15 cellular contexts compared by ENCODE assay signal in genomic region chr4:6719611-6720179, GRCh38. TPM values are rescaled to one million over a fixed set of nuclear protein-coding genes. Genes with fewer than 3 reads are reported as not detected.
DNase-seq lines count a peak whose midpoint lies in the region; ATAC-seq and TF ChIP-seq lines count a peak whose summit lies in the region.
"Had no signal": no experiment of that assay in that cellular context is flagged by ENCODE, and none has a peak within 500 bp of the region (broad histone marks: within the 10 kb centered on the region; RNA-seq: fewer than 3 reads in every experiment).

No MANE protein-coding gene starts in this region.

- no peaks in the 10 kb centered on the region for H3K9me3 ChIP-seq in CD8-positive, alpha-beta T cell (ENCODE audit: low read length)
- H3K9me3 ChIP-seq in IMR-90 (ENCODE audit: control insufficient read depth, insufficient read depth, low read length) (no peaks in the 10 kb centered on the region), psoas muscle (no peaks in the 10 kb centered on the region)
- H3K9me3 ChIP-seq: spleen, upper lobe of right lung had no signal

- no peak for TF ChIP-seq RAD21 in IMR-90 (IDR thresholded peaks at IDR 0.05; ENCODE audit: low read length)

- H3K18ac ChIP-seq in IMR-90 (ENCODE audit: low read depth, low read length) = no peak overlapping the region

- 0 out of 2 replicates have a peak, but pooled peaks cover 4% of the 10 kb centered on the region for H3K9me1 ChIP-seq in IMR-90 (ENCODE audit: insufficient read depth, low read length)

- no peak overlapping the region for H3K9ac ChIP-seq in IMR-90 (ENCODE audit: low read depth, low read length)

- no peak overlapping the region for H4K91ac ChIP-seq in IMR-90 (ENCODE audit: insufficient read depth, low read depth, low read length)

- no peak overlapping the region for H2BK5ac ChIP-seq in IMR-90 (ENCODE audit: low read depth, low read length, poor library complexity, severe bottlenecking)

- ATAC-seq in CD8-positive, alpha-beta T cell = no peak
- no peak for ATAC-seq in IMR-90 (ENCODE audit: low read depth)
- ATAC-seq in central memory CD8-positive, alpha-beta T cell (replicated peaks; ENCODE audit: extremely low read depth, poor library complexity, severe bottlenecking) = no peak
- no peak for ATAC-seq in psoas muscle
- ATAC-seq in HG03108 (IDR thresholded peaks at IDR 0.05; ENCODE audit: unreplicated experiment) = no peak

- no TSS peak for BruUV-seq in IMR-90 (replicated peaks; lab: Mats Ljungman, UMichigan)

- peaks cover 6% of the 10 kb centered on the region; the same call in 1 of the 2 replicates for H4K20me1 ChIP-seq in IMR-90 (ENCODE audit: insufficient read depth, low read length)

- 0 out of 2 replicates have a peak overlapping the region, but pooled peaks have one; percentile 14 for H2AK5ac ChIP-seq in IMR-90 (ENCODE audit: low read depth, low read length)

- H3K27me3 ChIP-seq in CD8-positive, alpha-beta T cell (ENCODE audit: insufficient read depth, low read length) = no peaks in the 10 kb centered on the region
- H3K27me3 ChIP-seq in IMR-90 (ENCODE audit: control insufficient read depth, insufficient read depth, low read length) (no peaks in the 10 kb centered on the region), psoas muscle (ENCODE audit: insufficient read depth in 3 of 3, low read length in 2 of 3) (no peaks in the 10 kb centered on the region)
- H3K27me3 ChIP-seq: spleen, upper lobe of right lung had no signal

- H3K4me3 Mint-ChIP-seq in CD8-positive, alpha-beta T cell = no peak overlapping the region
- H3K4me3 Mint-ChIP-seq in central memory CD8-positive, alpha-beta T cell = peak overlapping the region; percentile 47

- peaks cover 0 to 19% of the 10 kb centered on the region in 2 experiments; a peak in 2 of 4 replicates for H3K79me1 ChIP-seq in IMR-90 (ENCODE audit: low read depth in 1 of 2, low read length in 2 of 2)

- H4K8ac ChIP-seq in IMR-90 (ENCODE audit: low read depth in 2 of 2, low read length in 2 of 2) = no peak overlapping the region

- in situ Hi-C loops in IMR-90 (cut with MboI; ENCODE audit: low sequenced_read_pairs) = loop anchor here (5.0 kb wide), 2 partner anchors 158 to 353 kb away; no protein-coding TSS in a partner anchor

- H3K36me3 Mint-ChIP-seq in CD8-positive, alpha-beta T cell = peaks cover 8% of the 10 kb centered on the region
- H3K36me3 Mint-ChIP-seq in central memory CD8-positive, alpha-beta T cell (ENCODE audit: insufficient read depth) = peaks cover 19% of the 10 kb centered on the region
- H3K36me3 Mint-ChIP-seq: mesothelial cell of epicardium, naive B cell had no signal

- peaks cover 42% of the 10 kb centered on the region for H3K4me1 Mint-ChIP-seq in CD8-positive, alpha-beta T cell (ENCODE audit: low read depth)
- H3K4me1 Mint-ChIP-seq in central memory CD8-positive, alpha-beta T cell = peaks cover 27% of the 10 kb centered on the region

- TF ChIP-seq POLR2A in IMR-90 (IDR thresholded peaks at IDR 0.05; ENCODE audit: low read depth, low read length) = no peak

- no peak overlapping the region for H3K27ac ChIP-seq in CD8-positive, alpha-beta T cell (ENCODE audit: low read depth, low read length)
- H3K27ac ChIP-seq in IMR-90 (ENCODE audit: insufficient read depth, low read length) (no peak overlapping the region), psoas muscle (peak overlapping the region; percentile 9)
- H3K27ac ChIP-seq: spleen, upper lobe of right lung had no signal

- no peak overlapping the region for H2BK20ac ChIP-seq in IMR-90 (ENCODE audit: low read depth, low read length)

- dilution Hi-C loops in IMR-90 (cut with HindIII; ENCODE audit: low sequenced_read_pairs, unreplicated experiment) = no loop called here

- H3K23ac ChIP-seq in IMR-90 (ENCODE audit: low read depth, low read length) = 0 out of 2 replicates have a peak overlapping the region, but pooled peaks have one; percentile 40

- peaks cover 25% of the 10 kb centered on the region for H3K4me1 ChIP-seq in CD8-positive, alpha-beta T cell (ENCODE audit: insufficient read depth, low read length)
- peaks cover 3% of the 10 kb centered on the region; the same call in 1 of the 2 replicates for H3K4me1 ChIP-seq in IMR-90 (ENCODE audit: control insufficient read depth, insufficient read depth, low read length)
- H3K4me1 ChIP-seq in psoas muscle = peaks cover 31% of the 10 kb centered on the region

- peak overlapping the region; percentile 41 for H3K27ac Mint-ChIP-seq in CD8-positive, alpha-beta T cell
- H3K27ac Mint-ChIP-seq in central memory CD8-positive, alpha-beta T cell (ENCODE audit: low read depth) = peak overlapping the region; percentile 72
- H3K27ac Mint-ChIP-seq: mesothelial cell of epicardium had no signal

- no peak overlapping the region for H3K56ac ChIP-seq in IMR-90 (ENCODE audit: extremely low read depth, insufficient read depth, low read length)

- intact Hi-C loops in CD8-positive, alpha-beta T cell (cut with DNase I, micrococcal nuclease) = loop anchor here (1.0 kb wide), 3 partner anchors 64 to 351 kb away; no protein-coding TSS in a partner anchor
- intact Hi-C loops in IMR-90 (cut with micrococcal nuclease) = loop anchor here (1.0 to 5.0 kb wide), 3 partner anchors 155 to 351 kb away; no protein-coding TSS in a partner anchor
- intact Hi-C loops in psoas muscle (cut with DNase I) = loop anchor here (1.0 to 10.0 kb wide), 7 partner anchors 63 to 1885 kb away; partner anchors contain the start of gene KIAA0232 (in 1 of the 2)

- no peak for DNase-seq in CD8-positive, alpha-beta T cell
- DNase-seq in IMR-90 (no peak), psoas muscle (no peak), A172 (ENCODE audit: low spot score) (no peak), NCI-H187 (lab: John Stamatoyannopoulos, UW) (no peak)
- DNase-seq in central memory CD8-positive, alpha-beta T cell (ENCODE audit: low spot score in 2 of 2) = no peak
- no peak for DNase-seq in central memory CD4-positive, alpha-beta T cell
- DNase-seq: cerebellar nuclear complex had no signal

- H3K14ac ChIP-seq in IMR-90 (replicated peaks; ENCODE audit: low read depth, low read length) = no peak overlapping the region

- H3K4me3 ChIP-seq in CD8-positive, alpha-beta T cell (ENCODE audit: low read depth, low read length) = no peak overlapping the region
- H3K4me3 ChIP-seq in IMR-90 (ENCODE audit: insufficient read depth, low read depth, low read length) (no peak overlapping the region), psoas muscle (no peak overlapping the region)
- H3K4me3 ChIP-seq: spleen, upper lobe of right lung had no signal

- H2AFZ ChIP-seq in IMR-90 (replicated peaks; ENCODE audit: low read length, poor library complexity) = no peak overlapping the region

- POLR2A ChIA-PET in CD8-positive, alpha-beta T cell (lab: Charles Lee) = interaction anchor here (0.9 to 10.0 kb wide), 5 partner anchors 46 to 349 kb away, joined by 3 to 115 read pairs (median 3); a partner anchor contains a TSS
- POLR2A ChIA-PET in IMR-90 (lab: Charles Lee; ENCODE audit: unreplicated experiment) = no interaction called here

- H3K4me2 ChIP-seq in IMR-90 (ENCODE audit: low read depth, low read length) = no peak overlapping the region

- CTCF ChIA-PET in CD8-positive, alpha-beta T cell (lab: Charles Lee) = interaction anchor here (0.6 to 8.0 kb wide), 27 partner anchors 9 to 364 kb away, joined by 3 to 251 read pairs (median 4); partner anchors contain the start of genes GRPEL1 and KIAA0232
- CTCF ChIA-PET in IMR-90 (lab: Yijun Ruan, JAX) = interaction anchor here (0.7 to 1.8 kb wide), 4 partner anchors 10 to 409 kb away, joined by 4 to 15 read pairs (median 4); no protein-coding TSS in a partner anchor

- no peaks in the 10 kb centered on the region for H3K27me3 Mint-ChIP-seq in CD8-positive, alpha-beta T cell (ENCODE audit: low read depth)
- no peaks in the 10 kb centered on the region for H3K27me3 Mint-ChIP-seq in central memory CD8-positive, alpha-beta T cell
- H3K27me3 Mint-ChIP-seq: naive B cell had no signal

- no peaks in the 10 kb centered on the region for H3K36me3 ChIP-seq in CD8-positive, alpha-beta T cell (ENCODE audit: insufficient read depth, low read length)
- H3K36me3 ChIP-seq in IMR-90 (ENCODE audit: control insufficient read depth, insufficient read depth, low read length) (no peaks in the 10 kb centered on the region), psoas muscle (ENCODE audit: insufficient read depth in 1 of 2, low read depth in 1 of 2) (no peaks in the 10 kb centered on the region)

- H4K5ac ChIP-seq in IMR-90 (ENCODE audit: low read depth, low read length) = no peak overlapping the region; the same call in 1 of the 2 replicates

- H2BK15ac ChIP-seq in IMR-90 (ENCODE audit: low read depth, low read length) = no peak overlapping the region

- TF ChIP-seq CTCF in CD8-positive, alpha-beta T cell (IDR thresholded peaks at IDR 0.05) = no peak
- TF ChIP-seq CTCF in IMR-90 (conservative IDR thresholded peaks at IDR 0.05; ENCODE audit: low read depth, low read length) = no peak
- no peak for TF ChIP-seq CTCF in psoas muscle (IDR thresholded peaks at IDR 0.05)

- no peak overlapping the region for H3K4ac ChIP-seq in IMR-90 (ENCODE audit: low read depth, low read length)

- no peaks in the 10 kb centered on the region for H3K9me3 Mint-ChIP-seq in CD8-positive, alpha-beta T cell
- no peaks in the 10 kb centered on the region for H3K9me3 Mint-ChIP-seq in central memory CD8-positive, alpha-beta T cell
- H3K9me3 Mint-ChIP-seq: activated naive CD8-positive, alpha-beta T cell treated with anti-CD3 and anti-CD28 coated beads, Interleukin-2, amount 10 ng/mL, durations not matched to agents 7 days and 5 days; mesothelial cell of epicardium had no signal

- no peak overlapping the region for H2BK120ac ChIP-seq in IMR-90 (ENCODE audit: low read depth, low read length)

- WGBS in IMR-90 (ENCODE audit: extremely low coverage in 2 of 2, insufficient read length in 1 of 2), 2 experiments = no CpG with 5 or more reads among the region's 8 CpGs
- 60 to 82% (median 73%) methylated on average over 8 of the region's 8 CpGs for WGBS in psoas muscle, 3 donors

- H2AK9ac ChIP-seq in IMR-90 (replicated peaks; ENCODE audit: low read depth, low read length, poor library complexity) = no peak overlapping the region

RNA-seq across cellular contexts. Expression of gene BLOC1S4, which starts 3.7 kb away (rescaled TPM):
- 10 to 100 TPM; 29.7 to 30.7 TPM for total RNA-seq in CD8-positive, alpha-beta T cell
- total RNA-seq in IMR-90 (2012; rRNA removed) (8.8 and 13.3 TPM in 2 replicates), psoas muscle (10 to 100 TPM in 3 of 4 donors, 1 to 10 TPM in 1; 9.3 to 15.0 (median 14.2) TPM)
- polyA plus RNA-seq in IMR-90 (2012; rRNA removed) (22.1 and 24.2 TPM in 2 replicates), psoas muscle (10 to 100 TPM in 1 of 3 donors, 1 to 10 TPM in 2; 7.6 to 13.8 (median 9.7) TPM)
- polyA plus RNA-seq in IMR-90 (2012; cell fraction: cytosol; rRNA removed) = 7.3 and 27.7 TPM in 2 replicates
- 8.6 and 17.4 TPM in 2 replicates for polyA plus RNA-seq in IMR-90 (2012; cell fraction: nucleus; rRNA removed; ENCODE audit: low replicate concordance)
- 16.8 and 23.2 TPM in 2 replicates for total RNA-seq in A172 (2014; rRNA removed; shearing (Covaris generic))

RNA-seq across cellular contexts. Expression of gene MRFAP1L1, which starts 10.0 kb away (rescaled TPM):
- total RNA-seq in CD8-positive, alpha-beta T cell = 10 to 100 TPM; 27.5 to 30.0 TPM
- total RNA-seq in IMR-90 (2012; rRNA removed) = 31.7 and 64.2 TPM in 2 replicates
- polyA plus RNA-seq in IMR-90 (2012; rRNA removed) = 41.7 and 47.0 TPM in 2 replicates
- 21.2 and 35.5 TPM in 2 replicates for polyA plus RNA-seq in IMR-90 (2012; cell fraction: cytosol; rRNA removed)
- 7.2 and 19.4 TPM in 2 replicates for polyA plus RNA-seq in IMR-90 (2012; cell fraction: nucleus; rRNA removed; ENCODE audit: low replicate concordance)
- total RNA-seq in psoas muscle = 10 to 100 TPM; 30.0 to 39.1 (median 32.4) TPM
- polyA plus RNA-seq in psoas muscle = 10 to 100 TPM; 40.5 to 79.0 (median 48.5) TPM
- 71.6 and 90.6 TPM in 2 replicates for total RNA-seq in A172 (2014; rRNA removed; shearing (Covaris generic))

RNA-seq across cellular contexts. Expression of gene S100P, which starts 26.0 kb away (rescaled TPM):
- total RNA-seq in CD8-positive, alpha-beta T cell = 1 to 10 TPM; 1.1 to 1.5 TPM
- total RNA-seq in IMR-90 (2012; rRNA removed) (not detected in 2 replicates), psoas muscle (1 to 10 TPM in 1 of 4 donors, under 1 TPM in 2, not detected in 1; 0.34 to 1.5 (median 0.68) TPM)
- polyA plus RNA-seq in IMR-90 (2012; rRNA removed) (not detected in 2 replicates), psoas muscle (under 1 TPM; 0.34 to 0.36 (median 0.35) TPM)
- not detected in 2 replicates for polyA plus RNA-seq in IMR-90 (2012; cell fraction: cytosol; rRNA removed)
- polyA plus RNA-seq in IMR-90 (2012; cell fraction: nucleus; rRNA removed; ENCODE audit: low replicate concordance) = 0.06 TPM in 1 of 2 replicates, not detected in the other
- not detected in 2 replicates for total RNA-seq in A172 (2014; rRNA removed; shearing (Covaris generic))
- total RNA-seq: osteocyte had no signal
